In genomic region chr1:228407118-228408040, GRCh38 we compare ENCODE assay signal across 8 cellular contexts. TPM values are rescaled to one million over a fixed set of nuclear protein-coding genes. Genes with fewer than 3 reads are reported as not detected.
DNase-seq lines count a peak whose midpoint lies in the region; ATAC-seq, FAIRE-seq and TF ChIP-seq lines count a peak whose summit lies in the region.

No MANE protein-coding gene starts in this region.

- peaks cover 7% of the 10 kb centered on the region for H3K4me1 Mint-ChIP-seq in astrocyte (ENCODE audit: low read depth, unreplicated experiment)

- no peaks in the 10 kb centered on the region for H3K27me3 Mint-ChIP-seq in astrocyte (ENCODE audit: low read depth, unreplicated experiment)

- TF ChIP-seq CTCF in heart left ventricle (IDR thresholded peaks at IDR 0.05) = no peak
- no peak for TF ChIP-seq CTCF in astrocyte (IDR thresholded peaks at IDR 0.05; ENCODE audit: insufficient read depth, low read depth, low read length)
- no peak for TF ChIP-seq CTCF in vagina (IDR thresholded peaks at IDR 0.05)
- TF ChIP-seq CTCF in GM10248 (IDR thresholded peaks at IDR 0.05; ENCODE audit: control extremely low read depth, extremely low read depth, low read depth, missing control alignments) = no peak

- no peak overlapping the region for H3K27ac Mint-ChIP-seq in astrocyte (ENCODE audit: unreplicated experiment)

- H3K4me3 ChIP-seq in heart left ventricle = peak overlapping the region; percentile 81 to 100 (median 96)
- peak overlapping the region; percentile 73 for H3K4me3 ChIP-seq in astrocyte (ENCODE audit: insufficient read depth, low read depth, low read length)
- peak overlapping the region; percentile 69 to 99 for H3K4me3 ChIP-seq in mesenchymal stem cell (ENCODE audit: insufficient read depth in 1 of 2, low read depth in 1 of 2, low read length in 2 of 2)
- peak overlapping the region; percentile 75 to 86 for H3K4me3 ChIP-seq in vagina

- POLR2A ChIA-PET in GM10248 (lab: Yijun Ruan, JAX) = interaction anchor here (0.6 to 0.7 kb wide), 7 partner anchors 28 to 1798 kb away, joined by 4 to 13 read pairs (median 7); no protein-coding TSS in a partner anchor

- peaks cover 64% of the 10 kb centered on the region for H4K20me1 ChIP-seq in astrocyte (ENCODE audit: insufficient read depth, low read length)

- no peaks in the 10 kb centered on the region for H3K9me3 Mint-ChIP-seq in astrocyte (ENCODE audit: unreplicated experiment)

- H3K27me3 ChIP-seq in heart left ventricle (no peaks in the 10 kb centered on the region), astrocyte (ENCODE audit: insufficient read depth, low read length) (no peaks in the 10 kb centered on the region), mesenchymal stem cell (ENCODE audit: control insufficient read depth in 1 of 2, insufficient read depth in 1 of 2, low read length in 2 of 2) (no peaks in the 10 kb centered on the region), vagina (no peaks in the 10 kb centered on the region)

- no peak overlapping the region for H2BK5ac ChIP-seq in mesenchymal stem cell (ENCODE audit: low read depth, low read length, poor library complexity, severe bottlenecking)

- H3K9me3 ChIP-seq in heart left ventricle (no peaks in the 10 kb centered on the region), astrocyte (ENCODE audit: insufficient read depth, low read depth, low read length) (no peaks in the 10 kb centered on the region), mesenchymal stem cell (ENCODE audit: control insufficient read depth, low read length) (no peaks in the 10 kb centered on the region), vagina (no peaks in the 10 kb centered on the region)

- FAIRE-seq in astrocyte (lab: Jason Lieb, UNC) = no peak

- no peak overlapping the region for H2BK12ac ChIP-seq in mesenchymal stem cell (ENCODE audit: low read length in 2 of 2)

- peak overlapping the region; percentile 86 for H3K4me3 Mint-ChIP-seq in astrocyte (ENCODE audit: unreplicated experiment)

- H2BK15ac ChIP-seq in mesenchymal stem cell (ENCODE audit: low read depth, poor library complexity, severe bottlenecking) = peak overlapping the region; percentile 15

- TF ChIP-seq POLR2A in heart left ventricle (IDR thresholded peaks at IDR 0.05) (peak in 1 of 2 donors; percentile 24), vagina (IDR thresholded peaks at IDR 0.05) (peak in 1 of 2 donors; percentile 22)

- H3K79me2 ChIP-seq in astrocyte (ENCODE audit: insufficient read depth, low read length) = peaks cover 58% of the 10 kb centered on the region

- CTCF ChIA-PET in GM10248 (lab: Yijun Ruan, JAX) = interaction anchor here (1.0 to 1.6 kb wide), 2 partner anchors 94 to 408 kb away, joined by 3 read pairs; no protein-coding TSS in a partner anchor

- peak overlapping the region in 1 of 2 experiments; percentile 65 for H3K4ac ChIP-seq in mesenchymal stem cell (ENCODE audit: low read depth in 1 of 2, low read length in 2 of 2)

- peak overlapping the region; percentile 78 for H3K9ac ChIP-seq in astrocyte (ENCODE audit: low read length)
- H3K9ac ChIP-seq in mesenchymal stem cell (ENCODE audit: low read length) = peak overlapping the region; percentile 90

- H3K4me1 ChIP-seq in heart left ventricle (peaks cover 10 to 46% (median 24%) of the 10 kb centered on the region in 12 donors), astrocyte (ENCODE audit: insufficient read depth, low read length) (peaks cover 24% of the 10 kb centered on the region), mesenchymal stem cell (ENCODE audit: control insufficient read depth, insufficient read depth, low read depth, low read length) (peaks cover 38% of the 10 kb centered on the region), vagina (peaks cover 60% of the 10 kb centered on the region)

- intact Hi-C loops in heart left ventricle (cut with DNase I) (loop anchor here in 2 of 10 donors (2.0 to 5.0 kb wide), 2 partner anchors 49 to 50 kb away; a partner anchor contains a TSS), left cardiac atrium (cut with DNase I) (no loop called here), vagina (cut with DNase I) (loop anchor here (5.0 kb wide), 1 partner anchor 265 kb away; the partner anchor contains the start of gene GUK1)

- ATAC-seq in heart left ventricle (no peak), left cardiac atrium (no peak)

- H4K8ac ChIP-seq in mesenchymal stem cell (ENCODE audit: low read length) = peak overlapping the region; percentile 78

- no peak overlapping the region for H2BK120ac ChIP-seq in mesenchymal stem cell (ENCODE audit: low read depth, low read length)

- H3K79me1 ChIP-seq in mesenchymal stem cell (replicated peaks; ENCODE audit: low read length, poor library complexity, severe bottlenecking) = peaks cover 34% of the 10 kb centered on the region

- H3K4me2 ChIP-seq in astrocyte (ENCODE audit: low read length) = peak overlapping the region; percentile 91
- peak overlapping the region; percentile 69 for H3K4me2 ChIP-seq in mesenchymal stem cell (ENCODE audit: low read length, poor library complexity, severe bottlenecking)

- no peak overlapping the region for H3K23ac ChIP-seq in mesenchymal stem cell (ENCODE audit: low read length in 2 of 2)

- H3K36me3 ChIP-seq in heart left ventricle (peaks cover 0 to 12% (median 4%) of the 10 kb centered on the region in 9 donors), astrocyte (ENCODE audit: insufficient read depth, low read length) (peaks cover 2% of the 10 kb centered on the region), mesenchymal stem cell (ENCODE audit: control insufficient read depth in 1 of 2, insufficient read depth in 2 of 2, low read depth in 1 of 2, low read length in 2 of 2) (peaks cover 18 to 47% of the 10 kb centered on the region in 2 experiments), vagina (peaks cover 0 to 8% of the 10 kb centered on the region in 2 donors)

- H3K18ac ChIP-seq in mesenchymal stem cell (ENCODE audit: low read depth in 1 of 2, low read length in 2 of 2) = peak overlapping the region; percentile 80 to 97

- H2AFZ ChIP-seq in astrocyte (ENCODE audit: low read depth, low read length) (peak overlapping the region; percentile 70), mesenchymal stem cell (ENCODE audit: low read depth, low read length) (peak overlapping the region; percentile 85)

- peak overlapping the region in 1 of 2 experiments; percentile 98 for H3K14ac ChIP-seq in mesenchymal stem cell (ENCODE audit: low read length in 2 of 2)

- peaks cover 13% of the 10 kb centered on the region for H3K36me3 Mint-ChIP-seq in astrocyte (ENCODE audit: low read depth, unreplicated experiment)

- peak overlapping the region; percentile 2 for H2AK5ac ChIP-seq in mesenchymal stem cell (ENCODE audit: low read length, severe bottlenecking)

- peak overlapping the region in 11 of 12 donors; percentile 67 to 94 (median 86) for H3K27ac ChIP-seq in heart left ventricle
- H3K27ac ChIP-seq in astrocyte (ENCODE audit: low read depth, low read length) = no peak overlapping the region
- peak overlapping the region; percentile 40 for H3K27ac ChIP-seq in mesenchymal stem cell (ENCODE audit: low read length, poor library complexity, severe bottlenecking)
- H3K27ac ChIP-seq in vagina = peak overlapping the region; percentile 87

- whole genome bisulfite sequencing in heart left ventricle, 4 donors = 13 to 22% (median 16%) methylated on average over 26 to 28 of the region's 28 CpGs
- 9% methylated on average over 21 of the region's 28 CpGs for WGBS in mesenchymal stem cell

- DNase-seq in heart left ventricle = peak in 1 of 5 donors; percentile 53
- DNase-seq in left cardiac atrium = no peak
- no peak for DNase-seq in astrocyte (ENCODE audit: low read depth)
- no peak for DNase-seq in mesenchymal stem cell
- no peak for DNase-seq in vagina (ENCODE audit: extremely low spot score in 2 of 2)
- DNase-seq in NK-92 treated with Interleukin-12 subunit alpha and Interleukin-12 subunit beta, amount 100 ng/mL, for 24 hours (lab: John Stamatoyannopoulos, UW) = no peak
- no peak for DNase-seq in GM10248 (ENCODE audit: extremely low spot score)
- DNase-seq in NCI-H1417 (lab: John Stamatoyannopoulos, UW) = no peak

- peak overlapping the region; percentile 55 for H4K91ac ChIP-seq in mesenchymal stem cell (ENCODE audit: low read length)

RNA-seq across cellular contexts. Expression of gene TRIM11, which starts 0.7 kb away (rescaled TPM):
- total RNA-seq in heart left ventricle (10 to 100 TPM in 4 of 9 donors, 1 to 10 TPM in 5; 6.7 to 13.8 (median 8.4) TPM), left cardiac atrium (1 to 10 TPM; 9.0 to 9.5 TPM), astrocyte (25.7 and 32.2 TPM in 2 replicates), vagina (22.1 TPM)
- polyA plus RNA-seq in heart left ventricle = 1 to 10 TPM; 4.7 to 9.8 TPM
- polyA plus RNA-seq in mesenchymal stem cell (2013, experiment 1 of 2) = 16.3 TPM
- polyA plus RNA-seq in mesenchymal stem cell (2013, experiment 2 of 2) = 15.1 TPM

RNA-seq across cellular contexts. Expression of gene TRIM17, which starts 9.3 kb away (rescaled TPM):
- 1 to 10 TPM in 1 of 9 donors, under 1 TPM in 5, not detected in 3; 0.27 to 1.7 (median 0.57) TPM for total RNA-seq in heart left ventricle
- under 1 TPM; 0.08 to 0.11 TPM for polyA plus RNA-seq in heart left ventricle
- under 1 TPM; 0.42 to 0.88 TPM for total RNA-seq in left cardiac atrium
- total RNA-seq in astrocyte = 0.82 and 1.5 TPM in 2 replicates
- polyA plus RNA-seq in mesenchymal stem cell (2013, experiment 1 of 2) = 1.9 TPM
- 1.7 TPM for polyA plus RNA-seq in mesenchymal stem cell (2013, experiment 2 of 2)
- 1.2 TPM for total RNA-seq in vagina
